Comparison of ENCODE assay signal across 8 cellular contexts in the genomic region with DNA sequence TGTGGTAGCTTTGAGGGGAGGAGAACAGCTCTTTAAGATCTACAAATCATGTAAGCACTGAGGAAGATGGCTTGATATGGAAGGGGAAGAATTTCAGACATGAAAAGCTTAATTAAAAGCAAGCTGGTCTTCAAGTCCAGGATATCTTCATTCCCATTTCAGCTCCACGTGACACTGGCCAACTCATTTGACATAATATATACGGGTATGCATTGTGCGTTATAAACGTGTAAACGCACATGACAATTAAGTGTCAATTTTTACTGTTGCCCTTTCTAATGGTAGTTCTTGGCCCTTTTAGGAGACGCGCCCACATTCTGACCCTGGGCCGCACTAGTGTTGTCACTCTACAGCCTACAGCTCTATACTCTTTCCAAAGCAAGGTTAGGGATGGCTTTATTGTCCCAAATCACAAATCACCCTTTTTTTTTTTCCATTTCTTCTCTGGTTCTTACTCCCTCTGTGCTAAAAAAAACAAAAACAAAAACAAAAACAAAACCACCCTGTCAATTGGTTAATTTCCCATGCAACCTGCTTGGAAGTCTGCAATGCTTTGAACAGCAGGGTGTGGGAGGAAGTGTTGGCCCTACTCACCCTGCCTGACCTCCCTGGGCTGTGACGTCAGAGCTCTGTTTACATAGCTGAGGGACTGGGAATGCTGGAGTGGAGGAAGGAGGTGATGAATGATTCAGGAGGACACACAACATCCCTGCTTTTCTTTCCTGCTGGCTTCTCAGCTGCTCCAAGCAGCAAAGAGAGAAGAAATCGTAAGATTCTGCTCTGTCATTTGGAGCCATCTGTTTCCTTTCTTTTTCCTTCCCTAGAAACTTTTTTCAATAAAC. TPM values are rescaled to one million over a fixed set of nuclear protein-coding genes. Genes with fewer than 3 reads are reported as not detected.
DNase-seq lines count a peak whose midpoint lies in the region; ATAC-seq and FAIRE-seq lines count a peak whose summit lies in the region.

No MANE protein-coding gene starts in this region.

- H3K9me3 Mint-ChIP-seq in activated naive CD8-positive, alpha-beta T cell treated with anti-CD3 and anti-CD28 coated beads, Interleukin-2, amount 50 U/mL, for 24 hours, result no peaks in the 10 kb centered on the region

- no peak overlapping the region for H3K27ac Mint-ChIP-seq in activated naive CD8-positive, alpha-beta T cell treated with anti-CD3 and anti-CD28 coated beads, Interleukin-2, amount 50 U/mL, for 24 hours

- in situ Hi-C loops in KBM-7 (cut with MboI; ENCODE audit: low pct_unique_long_range_greater_than_20kb, low sequenced_read_pairs), result no loop called here

- no peaks in the 10 kb centered on the region for H3K36me3 Mint-ChIP-seq in activated naive CD8-positive, alpha-beta T cell treated with anti-CD3 and anti-CD28 coated beads, Interleukin-2, amount 50 U/mL, for 24 hours (ENCODE audit: low read depth)

- no peak overlapping the region for H3K4me3 Mint-ChIP-seq in activated naive CD8-positive, alpha-beta T cell treated with anti-CD3 and anti-CD28 coated beads, Interleukin-2, amount 50 U/mL, for 24 hours

- ATAC-seq in activated naive CD8-positive, alpha-beta T cell treated with anti-CD3 and anti-CD28 coated beads, Interleukin-2, amount 50 U/mL, for 24 hours, result no peak
- ATAC-seq in HG03139 (IDR thresholded peaks at IDR 0.05; ENCODE audit: unreplicated experiment) (no peak), GM18907 (IDR thresholded peaks at IDR 0.05; ENCODE audit: unreplicated experiment) (no peak)

- FAIRE-seq in endometrium (lab: Jason Lieb, UNC), result peak; percentile 91

- no peaks in the 10 kb centered on the region for H3K27me3 Mint-ChIP-seq in activated naive CD8-positive, alpha-beta T cell treated with anti-CD3 and anti-CD28 coated beads, Interleukin-2, amount 50 U/mL, for 24 hours

- peak; percentile 40 for DNase-seq in Ammon's horn (ENCODE audit: low spot score)
- peak; percentile 37 for DNase-seq in NCI-H146 (lab: John Stamatoyannopoulos, UW)
- DNase-seq in mucosa of gallbladder (ENCODE audit: low spot score), result peak; percentile 93
- DNase-seq in KBM-7, result no peak
- no peak for DNase-seq in activated naive CD8-positive, alpha-beta T cell treated with anti-CD3 and anti-CD28 coated beads, Interleukin-2, amount 50 U/mL, for 24 hours

- H3K4me1 Mint-ChIP-seq in activated naive CD8-positive, alpha-beta T cell treated with anti-CD3 and anti-CD28 coated beads, Interleukin-2, amount 50 U/mL, for 24 hours, result no peaks in the 10 kb centered on the region

RNA-seq across cellular contexts. Expression of a gene that starts 19.3 kb away (rescaled TPM):
- 30.6 TPM for total RNA-seq in mucosa of gallbladder

Comparison
In these comparisons a context has a peak if more than half of its experiments do, and no peak if none do; other contexts are left out.
1. DNase-seq: peak in Ammon's horn (single experiment), NCI-H146 (single experiment) and mucosa of gallbladder (single experiment); none in KBM-7 (single experiment) and activated naive CD8-positive, alpha-beta T cell treated with anti-CD3 and anti-CD28 coated beads, Interleukin-2, amount 50 U/mL, for 24 hours (single experiment).